24 cellular contexts compared by ENCODE assay signal in genomic region chr4:46933686-46934085, GRCh38. TPM values are rescaled to one million over a fixed set of nuclear protein-coding genes. Genes with fewer than 3 reads are reported as not detected.
DNase-seq lines count a peak whose midpoint lies in the region; ATAC-seq and FAIRE-seq lines count a peak whose summit lies in the region.
"Had no signal": no experiment of that assay in that cellular context is flagged by ENCODE, and none has a peak within 500 bp of the region (broad histone marks: within the 10 kb centered on the region; RNA-seq: fewer than 3 reads in every experiment).

No MANE protein-coding gene starts in this region.

- DNase-seq in GM18507 (ENCODE audit: extremely low spot score, insufficient read length, low read depth) (no peak), M059J (ENCODE audit: low read depth) (peak; percentile 87), amniotic epithelial cell (ENCODE audit: low read depth) (peak; percentile 7), kidney tubule cell (ENCODE audit: low spot score) (peak; percentile 17), D341Med (ENCODE audit: low spot score) (no peak), RKO (ENCODE audit: low spot score) (no peak)
- DNase-seq: Caco-2; CD4-positive, alpha-beta T cell; DMS153; GDM1; GM23248; H9; Kasumi-1; NCI-H1092; NCI-H1436; NCI-H187 treated with DMSO at 0.1 percent for 48 hours; NCI-H2107; NCI-H510A; NK-92 treated with Interleukin-12 subunit alpha and Interleukin-12 subunit beta, amount 100 ng/mL, for 24 hours had no signal

- peak; percentile 18 for FAIRE-seq in GM18507 (lab: Jason Lieb, UNC)

- ATAC-seq in HG03354 (IDR thresholded peaks at IDR 0.05; ENCODE audit: poor library complexity, severe bottlenecking, unreplicated experiment): no peak
- ATAC-seq: Panc1, Right ventricle myocardium inferior had no signal

RNA-seq across cellular contexts. Expression of gene COX7B2, which starts 24.6 kb away (rescaled TPM):
- 7.4 TPM in 1 of 2 replicates, not detected in the other for total RNA-seq in M059J (2014; rRNA removed; shearing (Covaris generic))
- total RNA-seq: Caco-2; CD4-positive, alpha-beta T cell; GM23248; H9; Right ventricle myocardium inferior; SJSA1; T-helper 1 cell treated with Interleukin-12 subunit alpha and Interleukin-12 subunit beta and Interleukin-4 antibody, amounts not matched to agents 30 ng/mL and 1 ng/mL, for 36 hours had no signal

RNA-seq across cellular contexts. Expression of gene GABRA4, which starts 59.7 kb away (rescaled TPM):
- 0.05 and 0.07 TPM in 2 replicates for total RNA-seq in M059J (2014; rRNA removed; shearing (Covaris generic))
- total RNA-seq: CD4-positive, alpha-beta T cell; GM23248; H9; SJSA1; T-helper 1 cell treated with Interleukin-12 subunit alpha and Interleukin-12 subunit beta and Interleukin-4 antibody, amounts not matched to agents 30 ng/mL and 1 ng/mL, for 36 hours had no signal

Comparison
In these comparisons a context has a peak if more than half of its experiments do, and no peak if none do; other contexts are left out.
1. DNase-seq: peak in M059J (single experiment), amniotic epithelial cell (single experiment) and kidney tubule cell (single experiment); none in GM18507 (single experiment), D341Med (single experiment) and RKO (single experiment).